1 cellular context compared by ENCODE assay signal in genomic region chrX:47620303-47620685, GRCh38.
TF ChIP-seq lines count a peak whose summit lies in the region.

No MANE protein-coding gene starts in this region.

TF ChIP-seq in H1, 55 proteins besides CTCF, POLR2A, EP300 and RAD21:
- TF ChIP-seq, protein P1, sequence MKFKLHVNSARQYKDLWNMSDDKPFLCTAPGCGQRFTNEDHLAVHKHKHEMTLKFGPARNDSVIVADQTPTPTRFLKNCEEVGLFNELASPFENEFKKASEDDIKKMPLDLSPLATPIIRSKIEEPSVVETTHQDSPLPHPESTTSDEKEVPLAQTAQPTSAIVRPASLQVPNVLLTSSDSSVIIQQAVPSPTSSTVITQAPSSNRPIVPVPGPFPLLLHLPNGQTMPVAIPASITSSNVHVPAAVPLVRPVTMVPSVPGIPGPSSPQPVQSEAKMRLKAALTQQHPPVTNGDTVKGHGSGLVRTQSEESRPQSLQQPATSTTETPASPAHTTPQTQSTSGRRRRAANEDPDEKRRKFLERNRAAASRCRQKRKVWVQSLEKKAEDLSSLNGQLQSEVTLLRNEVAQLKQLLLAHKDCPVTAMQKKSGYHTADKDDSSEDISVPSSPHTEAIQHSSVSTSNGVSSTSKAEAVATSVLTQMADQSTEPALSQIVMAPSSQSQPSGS (IDR thresholded peaks at IDR 0.05; ENCODE audit: low read length), result no peak
- TF ChIP-seq PHF8 (conservative IDR thresholded peaks at IDR 0.05; ENCODE audit: low read depth, low read length) (no peak), GABPA (IDR thresholded peaks at IDR 0.05; ENCODE audit: borderline replicate concordance, insufficient read depth, low read length) (no peak), RFX5 (IDR thresholded peaks at IDR 0.05; ENCODE audit: borderline replicate concordance, low read depth, low read length) (no peak)
